ENCODE assay signal across 33 cellular contexts in genomic region chr21:14263879-14264278, GRCh38. TPM values are rescaled to one million over a fixed set of nuclear protein-coding genes. Genes with fewer than 3 reads are reported as not detected.
"Had no signal": no experiment of that assay in that cellular context is flagged by ENCODE, and none has a peak within 500 bp of the region (broad histone marks: within the 10 kb centered on the region; RNA-seq: fewer than 3 reads in every experiment).

No MANE protein-coding gene starts in this region.

- H3K27ac ChIP-seq: dorsolateral prefrontal cortex, epithelial cell of prostate, gastrocnemius medialis, lower lobe of right lung, neutrophil, pancreas, right lobe of liver, suprapubic skin, transverse colon, upper lobe of right lung, uterus had no signal

- DNase-seq: dorsolateral prefrontal cortex; effector CD8-positive, alpha-beta T cell; endodermal cell; foreskin fibroblast; gastrocnemius medialis; head of caudate nucleus; left ventricle myocardium superior; lower lobe of right lung; naive B cell; pancreas; retina; right lobe of liver; stimulated activated CD4-positive, alpha-beta T cell treated with anti-CD3 and anti-CD28 coated beads, Interleukin-12 subunit alpha, Interleukin-12 subunit beta, amount 100 ng/mL, for 4 hours; stimulated activated CD4-positive, alpha-beta T cell treated with anti-CD3 and anti-CD28 coated beads, Interleukin-1b, Interleukin-23, amount 100 ng/mL, for 48 hours; stimulated activated CD4-positive, alpha-beta T cell treated with anti-CD3 and anti-CD28 coated beads, Interleukin-4, amount 100 ng/mL, for 1 hour; stimulated activated CD8-positive, alpha-beta memory T cell treated with anti-CD3 and anti-CD28 coated beads, Interleukin-4, amount 100 ng/mL, for 48 hours; stimulated activated naive CD4-positive, alpha-beta T cell treated with Interleukin-2 at 50 U/mL for 16 hours; transverse colon; upper lobe of right lung; uterus had no signal

- H3K36me3 Mint-ChIP-seq: naive B cell; natural killer cell treated with Interleukin-12 subunit alpha and Interleukin-12 subunit beta and Interleukin-15 and Interleukin-18, amount 100 ng/mL, for 72 hours had no signal

- ATAC-seq: esophagus mucosa; gastrocnemius medialis; left ventricle myocardium superior; lower lobe of right lung; natural killer cell treated with Interleukin-12 subunit alpha and Interleukin-12 subunit beta and Interleukin-15 and Interleukin-18, amount 100 ng/mL, for 72 hours; pancreas; right lobe of liver; upper lobe of right lung had no signal

- H3K36me3 ChIP-seq: gastrocnemius medialis, lower lobe of right lung, neutrophil, pancreas, right lobe of liver, suprapubic skin, transverse colon, upper lobe of right lung, uterus had no signal

- H3K4me3 ChIP-seq: dorsolateral prefrontal cortex, gastrocnemius medialis, lower lobe of right lung, pancreas, right lobe of liver, smooth muscle cell, suprapubic skin, transverse colon, upper lobe of right lung, uterus had no signal

- H3K4me1 ChIP-seq: gastrocnemius medialis, lower lobe of right lung, right lobe of liver, suprapubic skin, upper lobe of right lung, uterus had no signal

- H3K9me3 Mint-ChIP-seq: endodermal cell; naive B cell; natural killer cell treated with Interleukin-12 subunit alpha and Interleukin-12 subunit beta and Interleukin-15 and Interleukin-18, amount 100 ng/mL, for 72 hours; neural crest cell had no signal

- H3K4me3 Mint-ChIP-seq: endodermal cell; naive B cell; natural killer cell treated with Interleukin-12 subunit alpha and Interleukin-12 subunit beta and Interleukin-15 and Interleukin-18, amount 100 ng/mL, for 72 hours; neural crest cell had no signal

- H3K27ac Mint-ChIP-seq: endodermal cell; naive B cell; natural killer cell treated with Interleukin-12 subunit alpha and Interleukin-12 subunit beta and Interleukin-15 and Interleukin-18, amount 100 ng/mL, for 72 hours had no signal

- H3K9me3 ChIP-seq: gastrocnemius medialis, lower lobe of right lung, neutrophil, pancreas, right lobe of liver, suprapubic skin, transverse colon, upper lobe of right lung, uterus had no signal

- H3K4me1 Mint-ChIP-seq: endodermal cell, naive B cell, neural crest cell had no signal

RNA-seq across cellular contexts. Expression of gene RBM11, which starts 47.9 kb away (rescaled TPM):
- total RNA-seq: glomerular endothelial cell; left ventricle myocardium superior; mesenteric fat pad; natural killer cell treated with Interleukin-12 subunit alpha and Interleukin-12 subunit beta and Interleukin-15 and Interleukin-18, amount 100 ng/mL, for 72 hours; pulmonary artery endothelial cell had no signal

RNA-seq across cellular contexts. Expression of gene LIPI, which starts 53.1 kb away (rescaled TPM):
- total RNA-seq: dorsolateral prefrontal cortex; endodermal cell; esophagus mucosa; gastrocnemius medialis; glomerular endothelial cell; left ventricle myocardium superior; lower lobe of right lung; mesenteric fat pad; mononuclear cell; natural killer cell treated with Interleukin-12 subunit alpha and Interleukin-12 subunit beta and Interleukin-15 and Interleukin-18, amount 100 ng/mL, for 72 hours; neural crest cell; omental fat pad; pancreas; posterior vena cava; pulmonary artery endothelial cell; right lobe of liver; smooth muscle cell; suprapubic skin; transverse colon; upper lobe of right lung; uterus had no signal
